ENCODE assay signal across 40 cellular contexts in genomic region chr7:106006906-106007305, GRCh38.
"Had no signal": no experiment of that assay in that cellular context is flagged by ENCODE, and none has a peak within 500 bp of the region (broad histone marks: within the 10 kb centered on the region; RNA-seq: fewer than 3 reads in every experiment).

No MANE protein-coding gene starts in this region.

- H3K9me3 ChIP-seq: adrenal gland, ascending aorta, body of pancreas, breast epithelium had no signal

- H3K4me3 Mint-ChIP-seq: activated naive CD4-positive, alpha-beta T cell treated with anti-CD3 and anti-CD28 coated beads for 36 hours; activated naive CD4-positive, alpha-beta T cell treated with anti-CD3 and anti-CD28 coated beads, Interleukin-2, amount 10 ng/mL, durations not matched to agents 7 days and 5 days; activated naive CD4-positive, alpha-beta T cell treated with anti-CD3 and anti-CD28 coated beads, Interleukin-2, amount 50 U/mL, for 24 hours; activated naive CD8-positive, alpha-beta T cell; activated naive CD8-positive, alpha-beta T cell treated with anti-CD3 and anti-CD28 coated beads for 36 hours; activated naive CD8-positive, alpha-beta T cell treated with anti-CD3 and anti-CD28 coated beads, Interleukin-2, amount 10 ng/mL, durations not matched to agents 7 days and 5 days; activated naive CD8-positive, alpha-beta T cell treated with anti-CD3 and anti-CD28 coated beads, Interleukin-2, amount 50 U/mL, for 24 hours; activated T-cell treated with anti-CD3 and anti-CD28 coated beads, Interleukin-2, amount 50 U/mL, for 24 hours; activated T-cell treated with anti-CD3 and anti-CD28 coated beads, Interleukin-2, amount 50 U/mL, for 4 hours; activated T-cell treated with anti-CD3 and anti-CD28 coated beads, Interleukin-2, amount 50 U/mL, for 72 hours; activated T-helper 1 cell treated with anti-CD3 and anti-CD28 coated beads, Interleukin-12 subunit alpha, Interleukin-12 subunit beta, Interleukin-2, Interleukin-4 antibody, amounts not matched to agents 30 ng/mL and 10 ng/mL and 1 ng/mL, durations not matched to agents 14 hours and 24 hours and 36 hours; activated T-helper 17 cell treated with anti-CD3 and anti-CD28 coated beads, Interleukin-2, amount 50 U/mL, for 72 hours; brain; central memory CD8-positive, alpha-beta T cell had no signal

- DNase-seq: activated effector memory CD4-positive, alpha-beta T cell treated with anti-CD3 and anti-CD28 coated beads, Interleukin-2, amount 50 U/mL, for 16 hours; activated effector memory CD4-positive, alpha-beta T cell treated with Interleukin-2 at 50 U/mL for 16 hours; activated gamma-delta T cell; activated gamma-delta T cell treated with Interleukin-2 at 50 U/mL for 16 hours; activated naive CD4-positive, alpha-beta T cell; activated naive CD4-positive, alpha-beta T cell treated with anti-CD3 and anti-CD28 coated beads for 36 hours; activated naive CD4-positive, alpha-beta T cell treated with anti-CD3 and anti-CD28 coated beads, Interleukin-2, amount 10 ng/mL, durations not matched to agents 7 days and 5 days; activated naive CD4-positive, alpha-beta T cell treated with anti-CD3 and anti-CD28 coated beads, Interleukin-2, amount 50 U/mL, for 16 hours; activated naive CD4-positive, alpha-beta T cell treated with Interleukin-2 at 50 U/mL for 16 hours; activated naive CD8-positive, alpha-beta T cell treated with anti-CD3 and anti-CD28 coated beads for 36 hours; activated naive CD8-positive, alpha-beta T cell treated with anti-CD3 and anti-CD28 coated beads, Interleukin-2, amount 10 ng/mL, durations not matched to agents 7 days and 5 days; activated naive CD8-positive, alpha-beta T cell treated with anti-CD3 and anti-CD28 coated beads, Interleukin-2, amount 50 U/mL, for 24 hours; activated T-cell treated with anti-CD3 and anti-CD28 coated beads, Interleukin-2, amount 50 U/mL, for 1 hour; activated T-cell treated with anti-CD3 and anti-CD28 coated beads, Interleukin-2, amount 50 U/mL, for 24 hours; activated T-cell treated with anti-CD3 and anti-CD28 coated beads, Interleukin-2, amount 50 U/mL, for 4 hours; activated T-cell treated with anti-CD3 and anti-CD28 coated beads, Interleukin-2, amount 50 U/mL, for 48 hours; activated T-cell treated with anti-CD3 and anti-CD28 coated beads, Interleukin-2, amount 50 U/mL, for 72 hours; adrenal gland; amniotic stem cell; amygdala; anterior cingulate cortex; aorta; body of pancreas; brain microvascular endothelial cell; caudate nucleus; central memory CD4-positive, alpha-beta T cell; cerebellar nuclear complex had no signal

- H3K27me3 Mint-ChIP-seq: activated naive CD4-positive, alpha-beta T cell treated with anti-CD3 and anti-CD28 coated beads, Interleukin-2, amount 50 U/mL, for 24 hours; activated naive CD8-positive, alpha-beta T cell; activated naive CD8-positive, alpha-beta T cell treated with anti-CD3 and anti-CD28 coated beads for 36 hours; activated T-cell treated with anti-CD3 and anti-CD28 coated beads, Interleukin-2, amount 50 U/mL, for 24 hours; activated T-helper 17 cell treated with anti-CD3 and anti-CD28 coated beads, Interleukin-2, amount 50 U/mL, for 72 hours; central memory CD8-positive, alpha-beta T cell had no signal

- H3K27me3 ChIP-seq: adrenal gland, ascending aorta, body of pancreas, brain microvascular endothelial cell, breast epithelium, cardiac muscle cell had no signal

- H3K27ac ChIP-seq: adrenal gland, ascending aorta, body of pancreas, brain microvascular endothelial cell, breast epithelium, cardiac muscle cell had no signal

- ATAC-seq: activated naive CD4-positive, alpha-beta T cell treated with anti-CD3 and anti-CD28 coated beads, Interleukin-2, amount 50 U/mL, for 72 hours; activated naive CD8-positive, alpha-beta T cell treated with anti-CD3 and anti-CD28 coated beads, Interleukin-2, amount 50 U/mL, for 24 hours; activated T-cell treated with anti-CD3 and anti-CD28 coated beads, Interleukin-2, amount 50 U/mL, for 4 hours; activated T-cell treated with anti-CD3 and anti-CD28 coated beads, Interleukin-2, amount 50 U/mL, for 72 hours; activated T-helper 17 cell treated with anti-CD3 and anti-CD28 coated beads, Interleukin-2, amount 50 U/mL, for 72 hours; body of pancreas had no signal

- H3K4me1 ChIP-seq: ascending aorta, breast epithelium had no signal

- H3K27ac Mint-ChIP-seq: activated naive CD4-positive, alpha-beta T cell treated with anti-CD3 and anti-CD28 coated beads for 36 hours; activated naive CD4-positive, alpha-beta T cell treated with anti-CD3 and anti-CD28 coated beads, Interleukin-2, amount 10 ng/mL, durations not matched to agents 7 days and 5 days; activated naive CD4-positive, alpha-beta T cell treated with anti-CD3 and anti-CD28 coated beads, Interleukin-2, amount 50 U/mL, for 72 hours; activated naive CD8-positive, alpha-beta T cell; activated naive CD8-positive, alpha-beta T cell treated with anti-CD3 and anti-CD28 coated beads for 36 hours; activated naive CD8-positive, alpha-beta T cell treated with anti-CD3 and anti-CD28 coated beads, Interleukin-2, amount 10 ng/mL, durations not matched to agents 7 days and 5 days; activated naive CD8-positive, alpha-beta T cell treated with anti-CD3 and anti-CD28 coated beads, Interleukin-2, amount 50 U/mL, for 24 hours; activated T-cell treated with anti-CD3 and anti-CD28 coated beads, Interleukin-2, amount 50 U/mL, for 24 hours; activated T-cell treated with anti-CD3 and anti-CD28 coated beads, Interleukin-2, amount 50 U/mL, for 72 hours; activated T-helper 1 cell treated with anti-CD3 and anti-CD28 coated beads, Interleukin-12 subunit alpha, Interleukin-12 subunit beta, Interleukin-2, Interleukin-4 antibody, amounts not matched to agents 30 ng/mL and 10 ng/mL and 1 ng/mL, durations not matched to agents 14 hours and 24 hours and 36 hours; activated T-helper 17 cell treated with anti-CD3 and anti-CD28 coated beads, Interleukin-2, amount 50 U/mL, for 72 hours; activated T-helper 2 cell treated with anti-CD3 and anti-CD28 coated beads, Interferon-gamma antibody, Interleukin-2, Interleukin-4, amounts not matched to agents 10 μg/mL and 5 μg/mL and 100 μg/mL, durations not matched to agents 14 hours and 24 hours and 36 hours; brain had no signal

- H3K4me3 ChIP-seq: adrenal gland, ascending aorta, body of pancreas, breast epithelium, cardiac muscle cell had no signal

- H3K36me3 ChIP-seq: adrenal gland, ascending aorta, brain microvascular endothelial cell, breast epithelium, cardiac muscle cell had no signal

- H3K36me3 Mint-ChIP-seq: activated naive CD8-positive, alpha-beta T cell treated with anti-CD3 and anti-CD28 coated beads, Interleukin-2, amount 10 ng/mL, durations not matched to agents 7 days and 5 days had no signal

- FAIRE-seq: astrocyte, bronchial epithelial cell had no signal
